Comparison of ENCODE assay signal across 9 cellular contexts in the genomic region with DNA sequence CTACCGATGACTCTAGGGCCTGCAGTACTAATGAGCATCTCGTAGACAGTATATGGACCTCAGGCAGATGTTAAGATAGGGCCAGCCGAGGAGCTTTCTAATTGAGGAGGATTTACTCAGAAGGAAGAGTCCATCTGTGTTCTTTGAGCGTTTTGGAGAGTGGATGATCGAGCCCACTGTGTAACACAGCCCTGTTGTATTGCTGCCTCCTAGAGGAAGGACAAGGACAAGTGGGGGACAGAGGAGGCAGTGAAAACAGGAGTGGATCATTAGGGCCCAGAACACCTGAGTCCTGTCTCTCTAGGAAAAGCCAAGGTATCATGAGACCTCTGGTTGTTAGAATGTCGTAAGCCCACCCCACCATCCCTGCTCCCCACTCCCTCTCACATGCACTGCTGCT.
DNase-seq lines count a peak whose midpoint lies in the region; ATAC-seq, FAIRE-seq and TF ChIP-seq lines count a peak whose summit lies in the region.
"Had no signal": no experiment of that assay in that cellular context is flagged by ENCODE, and none has a peak within 500 bp of the region (broad histone marks: within the 10 kb centered on the region; RNA-seq: fewer than 3 reads in every experiment).

No MANE protein-coding gene starts in this region.

- FAIRE-seq in urothelium cell line (lab: Jason Lieb, UNC), result no peak

- peaks cover 9% of the 10 kb centered on the region for H3K36me3 Mint-ChIP-seq in activated naive CD8-positive, alpha-beta T cell treated with anti-CD3 and anti-CD28 coated beads, Interleukin-2, amount 10 ng/mL, durations not matched to agents 7 days and 5 days
- peaks cover 2% of the 10 kb centered on the region for H3K36me3 Mint-ChIP-seq in activated naive CD8-positive, alpha-beta T cell treated with anti-CD3 and anti-CD28 coated beads, Interleukin-2, amount 50 U/mL, for 24 hours (ENCODE audit: low read depth)
- peaks cover 4% of the 10 kb centered on the region for H3K36me3 Mint-ChIP-seq in type B pancreatic cell

- H3K27ac Mint-ChIP-seq in activated naive CD8-positive, alpha-beta T cell treated with anti-CD3 and anti-CD28 coated beads, Interleukin-2, amount 10 ng/mL, durations not matched to agents 7 days and 5 days, result peak overlapping the region; percentile 44
- no peak overlapping the region for H3K27ac Mint-ChIP-seq in activated naive CD8-positive, alpha-beta T cell treated with anti-CD3 and anti-CD28 coated beads, Interleukin-2, amount 50 U/mL, for 24 hours
- no peak overlapping the region for H3K27ac Mint-ChIP-seq in type B pancreatic cell

- no peak for TF ChIP-seq CTCF in type B pancreatic cell (conservative IDR thresholded peaks at IDR 0.05)

- POLR2A ChIA-PET in activated naive CD8-positive, alpha-beta T cell treated with anti-CD3 and anti-CD28 coated beads, Interleukin-2, amount 10 ng/mL, durations not matched to agents 7 days and 5 days (lab: Charles Lee), result interaction anchor here (0.9 to 1.4 kb wide), 3 partner anchors 19 to 127 kb away, joined by 3 to 7 read pairs (median 4); no protein-coding TSS in a partner anchor

- H3K9me3 Mint-ChIP-seq in activated naive CD8-positive, alpha-beta T cell treated with anti-CD3 and anti-CD28 coated beads, Interleukin-2, amount 10 ng/mL, durations not matched to agents 7 days and 5 days, result peaks cover 2% of the 10 kb centered on the region
- H3K9me3 Mint-ChIP-seq in activated naive CD8-positive, alpha-beta T cell treated with anti-CD3 and anti-CD28 coated beads, Interleukin-2, amount 50 U/mL, for 24 hours, result peaks cover 8% of the 10 kb centered on the region
- no peaks in the 10 kb centered on the region for H3K9me3 Mint-ChIP-seq in type B pancreatic cell

- no peak for ATAC-seq in activated naive CD8-positive, alpha-beta T cell treated with anti-CD3 and anti-CD28 coated beads, Interleukin-2, amount 10 ng/mL, durations not matched to agents 7 days and 5 days (ENCODE audit: low read depth)
- no peak for ATAC-seq in activated naive CD8-positive, alpha-beta T cell treated with anti-CD3 and anti-CD28 coated beads, Interleukin-2, amount 50 U/mL, for 24 hours
- ATAC-seq in SK-N-SH treated with all-trans-retinoic acid at 6 μM for 48 hours (peak; percentile 53), left ventricle myocardium superior (peak; percentile 42), GM21526 (IDR thresholded peaks at IDR 0.05; ENCODE audit: low FRiP score, unreplicated experiment) (no peak)

- no peaks in the 10 kb centered on the region for H3K27me3 Mint-ChIP-seq in activated naive CD8-positive, alpha-beta T cell treated with anti-CD3 and anti-CD28 coated beads, Interleukin-2, amount 10 ng/mL, durations not matched to agents 7 days and 5 days
- H3K27me3 Mint-ChIP-seq in activated naive CD8-positive, alpha-beta T cell treated with anti-CD3 and anti-CD28 coated beads, Interleukin-2, amount 50 U/mL, for 24 hours, result peaks cover 2% of the 10 kb centered on the region
- peaks cover 2% of the 10 kb centered on the region for H3K27me3 Mint-ChIP-seq in type B pancreatic cell

- no peak for DNase-seq in activated naive CD8-positive, alpha-beta T cell treated with anti-CD3 and anti-CD28 coated beads, Interleukin-2, amount 10 ng/mL, durations not matched to agents 7 days and 5 days
- DNase-seq in activated naive CD8-positive, alpha-beta T cell treated with anti-CD3 and anti-CD28 coated beads, Interleukin-2, amount 50 U/mL, for 24 hours, result no peak
- DNase-seq in left ventricle myocardium superior (no peak), urothelium cell line (ENCODE audit: low spot score) (peak; percentile 13), NCI-H345 treated with DMSO at 0.1 percent for 48 hours (lab: John Stamatoyannopoulos, UW; ENCODE audit: unreplicated experiment) (no peak), type B pancreatic cell (ENCODE audit: extremely low spot score, unreplicated experiment) (no peak)

- H3K4me1 Mint-ChIP-seq in activated naive CD8-positive, alpha-beta T cell treated with anti-CD3 and anti-CD28 coated beads, Interleukin-2, amount 10 ng/mL, durations not matched to agents 7 days and 5 days, result peaks cover 46% of the 10 kb centered on the region
- peaks cover 43% of the 10 kb centered on the region for H3K4me1 Mint-ChIP-seq in activated naive CD8-positive, alpha-beta T cell treated with anti-CD3 and anti-CD28 coated beads, Interleukin-2, amount 50 U/mL, for 24 hours
- peaks cover 4% of the 10 kb centered on the region for H3K4me1 Mint-ChIP-seq in type B pancreatic cell (ENCODE audit: unreplicated experiment)

- no peak overlapping the region for H3K4me3 Mint-ChIP-seq in activated naive CD8-positive, alpha-beta T cell treated with anti-CD3 and anti-CD28 coated beads, Interleukin-2, amount 10 ng/mL, durations not matched to agents 7 days and 5 days
- no peak overlapping the region for H3K4me3 Mint-ChIP-seq in activated naive CD8-positive, alpha-beta T cell treated with anti-CD3 and anti-CD28 coated beads, Interleukin-2, amount 50 U/mL, for 24 hours
- no peak overlapping the region for H3K4me3 Mint-ChIP-seq in type B pancreatic cell
- H3K4me3 Mint-ChIP-seq: activated T-helper 1 cell treated with anti-CD3 and anti-CD28 coated beads, Interleukin-12 subunit alpha, Interleukin-12 subunit beta, Interleukin-2, Interleukin-4 antibody, amounts not matched to agents 30 ng/mL and 10 ng/mL and 1 ng/mL, durations not matched to agents 14 hours and 24 hours and 36 hours had no signal

- intact Hi-C loops in left ventricle myocardium superior (cut with micrococcal nuclease), result loop anchor here (5.0 kb wide), 1 partner anchor 1009 kb away; no protein-coding TSS in a partner anchor

TF ChIP-seq in SK-N-SH treated with all-trans-retinoic acid at 6 μM for 48 hours, 23 proteins besides CTCF, POLR2A, EP300 and RAD21:
- no peak for TF ChIP-seq GLIS3 (CRISPR knock-in tag; IDR thresholded peaks at IDR 0.05)
- TF ChIP-seq ZNF70 (CRISPR knock-in tag; IDR thresholded peaks at IDR 0.05), result no peak
- TF ChIP-seq CSDC2 (CRISPR knock-in tag; IDR thresholded peaks at IDR 0.05), result no peak
- no peak for TF ChIP-seq ARNTL (CRISPR knock-in tag; IDR thresholded peaks at IDR 0.05; ENCODE audit: borderline replicate concordance, low read depth)
- TF ChIP-seq ZC3H10 (CRISPR knock-in tag; IDR thresholded peaks at IDR 0.05), result no peak
- TF ChIP-seq ZNF565 (CRISPR knock-in tag; conservative IDR thresholded peaks at IDR 0.05; ENCODE audit: low read depth), result no peak

Comparison
In these comparisons a context has a peak if more than half of its experiments do, and no peak if none do; other contexts are left out.
1. ATAC-seq: peak in SK-N-SH treated with all-trans-retinoic acid at 6 μM for 48 hours (single experiment) and left ventricle myocardium superior (single experiment); none in activated naive CD8-positive, alpha-beta T cell treated with anti-CD3 and anti-CD28 coated beads, Interleukin-2, amount 10 ng/mL, durations not matched to agents 7 days and 5 days (single experiment), activated naive CD8-positive, alpha-beta T cell treated with anti-CD3 and anti-CD28 coated beads, Interleukin-2, amount 50 U/mL, for 24 hours (single experiment) and GM21526 (single experiment).